In genomic region chr22:39303892-39304671, GRCh38 we compare ENCODE assay signal across 27 cellular contexts. TPM values are rescaled to one million over a fixed set of nuclear protein-coding genes. Genes with fewer than 3 reads are reported as not detected.
DNase-seq lines count a peak whose midpoint lies in the region; ATAC-seq, FAIRE-seq and TF ChIP-seq lines count a peak whose summit lies in the region.
"Had no signal": no experiment of that assay in that cellular context is flagged by ENCODE, and none has a peak within 500 bp of the region (broad histone marks: within the 10 kb centered on the region; RNA-seq: fewer than 3 reads in every experiment).

No MANE protein-coding gene starts in this region.

- no peak overlapping the region for H2BK120ac ChIP-seq in IMR-90 (ENCODE audit: low read depth, low read length)

- H2AFZ ChIP-seq in IMR-90 (replicated peaks; ENCODE audit: low read length, poor library complexity) (no peak overlapping the region), K562 (ENCODE audit: low read depth, low read length) (no peak overlapping the region)

- H4K5ac ChIP-seq in IMR-90 (ENCODE audit: low read depth, low read length): no peak overlapping the region

- no peak overlapping the region for H4K8ac ChIP-seq in IMR-90 (ENCODE audit: low read depth in 2 of 2, low read length in 2 of 2)

- POLR2A ChIA-PET in IMR-90 (lab: Charles Lee; ENCODE audit: unreplicated experiment): no interaction called here
- POLR2A ChIA-PET in K562 (lab: Yijun Ruan, JAX): interaction anchor here (3.5 to 5.1 kb wide), 2 partner anchors 13 to 14 kb away, joined by 31 to 59 read pairs; partner anchors contain the start of gene RPL3

- peaks cover 0 to 16% of the 10 kb centered on the region in 2 donors for H3K27me3 Mint-ChIP-seq in stimulated activated naive B cell treated with anti-CD40 and anti-IgM and Interleukin-4, amounts not matched to agents 10 μg/mL and 1 μg/mL and 100 μg/mL, for 72 hours

- no peak overlapping the region for H3K56ac ChIP-seq in IMR-90 (ENCODE audit: extremely low read depth, insufficient read depth, low read length)

- H3K9me3 ChIP-seq in IMR-90 (ENCODE audit: control insufficient read depth, insufficient read depth, low read length) (no peaks in the 10 kb centered on the region), K562 (replicated peaks; ENCODE audit: control insufficient read depth, insufficient read depth, low read depth, low read length) (no peaks in the 10 kb centered on the region), right lobe of liver (no peaks in the 10 kb centered on the region)
- H3K9me3 ChIP-seq: A549; BLaER1 treated with 17β-estradiol and CSF1 and Interleukin-3, amounts not matched to agents 10 nM and 100 nM; SJCRH30 had no signal

- BruUV-seq in IMR-90 (replicated peaks; lab: Mats Ljungman, UMichigan) (no TSS peak), K562 (replicated peaks; lab: Mats Ljungman, UMichigan) (no TSS peak)

- H3K4me1 ChIP-seq in IMR-90 (ENCODE audit: control insufficient read depth, insufficient read depth, low read length) (peaks cover 12% of the 10 kb centered on the region), K562 (replicated peaks in 1 of 2; ENCODE audit: control insufficient read depth in 2 of 2, insufficient read depth in 2 of 2, low read length in 2 of 2) (peaks cover 12 to 28% of the 10 kb centered on the region in 2 experiments; a peak in 4 of 5 replicates), right lobe of liver (peaks cover 0 to 51% (median 23%) of the 10 kb centered on the region in 4 donors)

- no peak overlapping the region for H3K14ac ChIP-seq in IMR-90 (replicated peaks; ENCODE audit: low read depth, low read length)

- no peak overlapping the region for H3K4me3 ChIP-seq in IMR-90 (ENCODE audit: insufficient read depth, low read depth, low read length)
- no peak overlapping the region for H3K4me3 ChIP-seq in K562
- H3K4me3 ChIP-seq in right lobe of liver: no peak overlapping the region
- H3K4me3 ChIP-seq: A549; BLaER1 treated with 17β-estradiol and CSF1 and Interleukin-3, amounts not matched to agents 10 nM and 100 nM; GM12878; SJCRH30 had no signal

- H3K18ac ChIP-seq in IMR-90 (ENCODE audit: low read depth, low read length): no peak overlapping the region

- CTCF ChIA-PET in IMR-90 (lab: Yijun Ruan, JAX) (no interaction called here), K562 (lab: Yijun Ruan, JAX; ENCODE audit: low intra/inter-chr PET ratio) (no interaction called here)

- intact Hi-C loops in IMR-90 (cut with micrococcal nuclease) (no loop called here), K562 (cut with micrococcal nuclease) (loop anchor here (10.0 kb wide), 1 partner anchor 59 kb away; the partner anchor contains the start of gene PDGFB), right lobe of liver (cut with DNase I) (no loop called here)

- no peak for TF ChIP-seq EP300 in K562 (IDR thresholded peaks at IDR 0.05; ENCODE audit: low read length)

- peaks cover 12% of the 10 kb centered on the region for H4K20me1 ChIP-seq in IMR-90 (ENCODE audit: insufficient read depth, low read length)
- H4K20me1 ChIP-seq in K562 (replicated peaks; ENCODE audit: control insufficient read depth, insufficient read depth, low read length): no peaks in the 10 kb centered on the region

- no peak overlapping the region for H2BK15ac ChIP-seq in IMR-90 (ENCODE audit: low read depth, low read length)

- H3K27ac ChIP-seq in IMR-90 (ENCODE audit: insufficient read depth, low read length) (no peak overlapping the region), K562 (ENCODE audit: extremely low read depth, low read depth, low read length) (no peak overlapping the region), right lobe of liver (peak overlapping the region in 2 of 3 donors; percentile 74 to 85)
- H3K27ac ChIP-seq: BLaER1 treated with 17β-estradiol and CSF1 and Interleukin-3, amounts not matched to agents 10 nM and 100 nM; KMS-11; SJCRH30 had no signal

- H3K27me3 ChIP-seq in IMR-90 (ENCODE audit: control insufficient read depth, insufficient read depth, low read length): no peaks in the 10 kb centered on the region
- H3K27me3 ChIP-seq in K562 (ENCODE audit: control insufficient read depth in 2 of 2, insufficient read depth in 2 of 2, low read length in 2 of 2): no peaks in the 10 kb centered on the region
- H3K27me3 ChIP-seq in right lobe of liver: no peaks in the 10 kb centered on the region
- H3K27me3 ChIP-seq: BLaER1 treated with 17β-estradiol and CSF1 and Interleukin-3, amounts not matched to agents 10 nM and 100 nM; SJCRH30 had no signal

- H3K4me3 Mint-ChIP-seq in stimulated activated naive B cell treated with anti-CD40 and anti-IgM and Interleukin-4, amounts not matched to agents 10 μg/mL and 1 μg/mL and 100 μg/mL, for 72 hours: no peak overlapping the region
- H3K4me3 Mint-ChIP-seq: CD4-positive, alpha-beta T cell had no signal

- peak overlapping the region; percentile 25 for H2AK9ac ChIP-seq in IMR-90 (replicated peaks; ENCODE audit: low read depth, low read length, poor library complexity)

- no peak overlapping the region for H2BK20ac ChIP-seq in IMR-90 (ENCODE audit: low read depth, low read length)

- peaks cover 9% of the 10 kb centered on the region; the same call in 1 of the 2 replicates for H3K9me1 ChIP-seq in IMR-90 (ENCODE audit: insufficient read depth, low read length)
- H3K9me1 ChIP-seq in K562 (ENCODE audit: control insufficient read depth, insufficient read depth, low read length): no peaks in the 10 kb centered on the region

- in situ Hi-C loops in IMR-90 (cut with MboI; ENCODE audit: low sequenced_read_pairs): loop anchor here (10.0 kb wide), 1 partner anchor 439 kb away; no protein-coding TSS in a partner anchor
- in situ Hi-C loops in K562 (cut with MboI): no loop called here

- H3K9ac ChIP-seq in IMR-90 (ENCODE audit: low read depth, low read length) (no peak overlapping the region), K562 (ENCODE audit: insufficient read depth in 1 of 2, low read depth in 2 of 2, low read length in 2 of 2) (no peak overlapping the region; a peak in 1 of 4 replicates)
- H3K9ac ChIP-seq: BLaER1 treated with 17β-estradiol and CSF1 and Interleukin-3, amounts not matched to agents 10 nM and 100 nM; KMS-11 had no signal

- H3K4me2 ChIP-seq in IMR-90 (ENCODE audit: low read depth, low read length): no peak overlapping the region
- no peak overlapping the region for H3K4me2 ChIP-seq in K562 (ENCODE audit: insufficient read depth, low read length)
- H3K4me2 ChIP-seq: A549; BLaER1 treated with 17β-estradiol and CSF1 and Interleukin-3, amounts not matched to agents 10 nM and 100 nM; KMS-11 had no signal

- H3K36me3 ChIP-seq in IMR-90 (ENCODE audit: control insufficient read depth, insufficient read depth, low read length) (peaks cover 18% of the 10 kb centered on the region), K562 (ENCODE audit: control insufficient read depth, insufficient read depth, low read length) (no peaks in the 10 kb centered on the region), right lobe of liver (no peaks in the 10 kb centered on the region)
- H3K36me3 ChIP-seq: SJCRH30 had no signal

- dilution Hi-C loops in IMR-90 (cut with HindIII; ENCODE audit: low sequenced_read_pairs, unreplicated experiment): no loop called here

- DNase-seq in IMR-90 (no peak), K562 (ENCODE audit: extremely low read depth in 1 of 4, low spot score in 3 of 4) (no peak), right lobe of liver (peak in 2 of 3 donors; percentile 26 to 80), NCI-H524 (lab: John Stamatoyannopoulos, UW) (no peak)
- no peak for DNase-seq in stimulated activated naive B cell treated with anti-CD40 and anti-IgM and Interleukin-4, amounts not matched to agents 10 μg/mL and 1 μg/mL and 100 μg/mL, for 72 hours
- DNase-seq: AML-193; CD4-positive, alpha-beta T cell; COR-L47; DMS53; EL; GDM1; NCI-H1048; NCI-H1417; NCI-H1694; NCI-H2029 treated with DMSO at 0.1 percent for 48 hours; NCI-H2227 treated with DMSO at 0.1 percent for 48 hours; NCI-H69; SJCRH30 had no signal

- H3K4ac ChIP-seq in IMR-90 (ENCODE audit: low read depth, low read length): no peak overlapping the region

- H3K36me3 Mint-ChIP-seq in stimulated activated naive B cell treated with anti-CD40 and anti-IgM and Interleukin-4, amounts not matched to agents 10 μg/mL and 1 μg/mL and 100 μg/mL, for 72 hours: peaks cover 6 to 24% of the 10 kb centered on the region in 2 donors

- TF ChIP-seq POLR2A in IMR-90 (IDR thresholded peaks at IDR 0.05; ENCODE audit: low read depth, low read length) (no peak), K562 (conservative IDR thresholded peaks at IDR 0.05) (no peak), right lobe of liver (IDR thresholded peaks at IDR 0.05) (no peak)

- H3K4me1 Mint-ChIP-seq in stimulated activated naive B cell treated with anti-CD40 and anti-IgM and Interleukin-4, amounts not matched to agents 10 μg/mL and 1 μg/mL and 100 μg/mL, for 72 hours: peaks cover 23 to 25% of the 10 kb centered on the region in 2 donors

- no peak for TF ChIP-seq CTCF in IMR-90 (conservative IDR thresholded peaks at IDR 0.05; ENCODE audit: low read depth, low read length)
- TF ChIP-seq CTCF in K562 (IDR thresholded peaks at IDR 0.05 in 2 of 3, conservative IDR thresholded peaks at IDR 0.05 in 1 of 3; ENCODE audit: insufficient read depth in 2 of 3, low read depth in 1 of 3, low read length in 3 of 3): no peak
- no peak for TF ChIP-seq CTCF in right lobe of liver (IDR thresholded peaks at IDR 0.05)

- no peak for FAIRE-seq in K562 (lab: Jason Lieb, UNC)
- FAIRE-seq: A549, GM12878 had no signal

- no peak overlapping the region for H2BK5ac ChIP-seq in IMR-90 (ENCODE audit: low read depth, low read length, poor library complexity, severe bottlenecking)

- H3K79me2 ChIP-seq in K562 (ENCODE audit: control insufficient read depth, insufficient read depth, low read length): no peaks in the 10 kb centered on the region

- ATAC-seq in IMR-90 (ENCODE audit: low read depth) (no peak), K562 (no peak), right lobe of liver (peak; percentile 54 to 71 (median 68)), GM21381 (IDR thresholded peaks at IDR 0.05; ENCODE audit: unreplicated experiment) (no peak), HG03457 (IDR thresholded peaks at IDR 0.05; ENCODE audit: unreplicated experiment) (no peak)
- ATAC-seq in stimulated activated naive B cell treated with anti-CD40 and anti-IgM and Interleukin-4, amounts not matched to agents 10 μg/mL and 1 μg/mL and 100 μg/mL, for 72 hours (replicated peaks): no peak
- ATAC-seq: A549, GM12878, Panc1, SK-N-SH treated with all-trans-retinoic acid at 6 μM for 48 hours had no signal

- H3K27ac Mint-ChIP-seq in stimulated activated naive B cell treated with anti-CD40 and anti-IgM and Interleukin-4, amounts not matched to agents 10 μg/mL and 1 μg/mL and 100 μg/mL, for 72 hours: peak overlapping the region; percentile 31
- H3K27ac Mint-ChIP-seq: CD4-positive, alpha-beta T cell had no signal

- 96% methylated on average over 9 of the region's 16 CpGs; no CpG with 5 or more reads in 1 of the 2 experiments for WGBS in IMR-90 (ENCODE audit: extremely low coverage in 2 of 2, insufficient read length in 1 of 2), 2 experiments
- 66% methylated on average over 10 of the region's 16 CpGs for WGBS in K562 (ENCODE audit: insufficient coverage, low coverage, missing lambda C conversion rate)
- WGBS in right lobe of liver (ENCODE audit: insufficient coverage, low coverage, low lambda C conversion rate, missing lambda C conversion rate): 35% methylated on average over 10 of the region's 16 CpGs

- no peak overlapping the region for H2AK5ac ChIP-seq in IMR-90 (ENCODE audit: low read depth, low read length)

- H3K9me3 Mint-ChIP-seq in stimulated activated naive B cell treated with anti-CD40 and anti-IgM and Interleukin-4, amounts not matched to agents 10 μg/mL and 1 μg/mL and 100 μg/mL, for 72 hours: peaks cover 0 to 3% of the 10 kb centered on the region in 2 donors
- H3K9me3 Mint-ChIP-seq: CD4-positive, alpha-beta T cell had no signal

- no peak overlapping the region for H4K91ac ChIP-seq in IMR-90 (ENCODE audit: insufficient read depth, low read depth, low read length)

- peaks cover 0 to 7% of the 10 kb centered on the region in 2 experiments; a peak in 2 of 4 replicates for H3K79me1 ChIP-seq in IMR-90 (ENCODE audit: low read depth in 1 of 2, low read length in 2 of 2)

- no peak for TF ChIP-seq RAD21 in IMR-90 (IDR thresholded peaks at IDR 0.05; ENCODE audit: low read length)
- TF ChIP-seq RAD21 in K562 (CRISPR knock-in tag; conservative IDR thresholded peaks at IDR 0.05 in 1 of 2, IDR thresholded peaks at IDR 0.05 in 1 of 2): no peak

- no peak overlapping the region for H3K23ac ChIP-seq in IMR-90 (ENCODE audit: low read depth, low read length)

RNA-seq across cellular contexts. Expression of gene RPL3, which starts 15.3 kb away (rescaled TPM):
- total RNA-seq in IMR-90 (2012; rRNA removed) (2,871 and 3,750 TPM in 2 replicates), K562 (2014; rRNA removed) (2,245 and 2,417 TPM in 2 replicates), K562 (2014; rRNA removed; fragmentation: Illumina TruSeq; extraction: Trizol) (1,384 and 1,624 TPM in 2 replicates), K562 (2015; rRNA removed; fragmentation: Illumina TruSeq; extraction: Trizol) (1,989 and 2,037 TPM in 2 replicates), K562 (2021) (1,960 and 1,995 TPM in 2 replicates), right lobe of liver (100 to 1,000 TPM; 648 to 905 (median 743) TPM)
- polyA plus RNA-seq in IMR-90 (2012; rRNA removed) (3,097 and 3,312 TPM in 2 replicates), K562 (2011; rRNA removed) (3,220 and 3,989 TPM in 2 replicates), K562 (2014; fragmentation: Illumina TruSeq; extraction: Trizol) (2,565 and 2,747 TPM in 2 replicates), K562 (2014; fragmentation: Nextera tagmentation; extraction: Ambion mirVana) (1,000 to 10,000 TPM; 3,338 to 4,066 TPM), K562 (2014; rRNA removed) (2,749 and 3,057 TPM in 2 replicates)
- polyA plus RNA-seq in IMR-90 (2012; cell fraction: cytosol; rRNA removed): 2,912 and 3,812 TPM in 2 replicates
- 2,181 and 2,704 TPM in 2 replicates for polyA plus RNA-seq in IMR-90 (2012; cell fraction: nucleus; rRNA removed; ENCODE audit: low replicate concordance)
- total RNA-seq in K562 (2011; cell fraction: chromatin; rRNA removed; ENCODE audit: low replicate concordance): 772 and 1,506 TPM in 2 replicates
- 1,570 and 1,591 TPM in 2 replicates for total RNA-seq in K562 (2011; cell fraction: nucleolus; rRNA removed)
- total RNA-seq in K562 (2011; cell fraction: nucleoplasm; rRNA removed): 1,390 and 1,690 TPM in 2 replicates
- polyA plus RNA-seq in K562 (2011; cell fraction: cytosol; rRNA removed): 4,199 and 5,450 TPM in 2 replicates
- polyA plus RNA-seq in K562 (2011; cell fraction: nucleus; rRNA removed): 2,091 and 2,598 TPM in 2 replicates
- 3,035 and 4,256 TPM in 2 replicates for polyA plus RNA-seq in K562 (2012)
- polyA minus RNA-seq in K562 (2011; rRNA and poly(A)+ RNA removed): 1,664 and 1,688 TPM in 2 replicates
- 1,079 and 1,282 TPM in 2 replicates for polyA minus RNA-seq in K562 (2011; cell fraction: cytosol; rRNA and poly(A)+ RNA removed)
- 554 and 1,072 TPM in 2 replicates for polyA minus RNA-seq in K562 (2011; cell fraction: nucleus; rRNA and poly(A)+ RNA removed)

RNA-seq across cellular contexts. Expression of gene SYNGR1, which starts 45.7 kb away (rescaled TPM):
- total RNA-seq in IMR-90 (2012; rRNA removed): 6.3 and 19.7 TPM in 2 replicates
- 81.5 and 82.8 TPM in 2 replicates for polyA plus RNA-seq in IMR-90 (2012; rRNA removed)
- polyA plus RNA-seq in IMR-90 (2012; cell fraction: cytosol; rRNA removed): 12.5 and 103 TPM in 2 replicates
- 69.4 and 179 TPM in 2 replicates for polyA plus RNA-seq in IMR-90 (2012; cell fraction: nucleus; rRNA removed; ENCODE audit: low replicate concordance)
- 9.8 and 30.7 TPM in 2 replicates for total RNA-seq in K562 (2011; cell fraction: chromatin; rRNA removed; ENCODE audit: low replicate concordance)
- 20.4 and 25.8 TPM in 2 replicates for total RNA-seq in K562 (2011; cell fraction: nucleolus; rRNA removed)
- 17.7 and 21.5 TPM in 2 replicates for total RNA-seq in K562 (2011; cell fraction: nucleoplasm; rRNA removed)
- 3.6 and 6.9 TPM in 2 replicates for total RNA-seq in K562 (2014; rRNA removed)
- total RNA-seq in K562 (2014; rRNA removed; fragmentation: Illumina TruSeq; extraction: Trizol): 1.4 and 2.1 TPM in 2 replicates
- 3.2 and 3.3 TPM in 2 replicates for total RNA-seq in K562 (2015; rRNA removed; fragmentation: Illumina TruSeq; extraction: Trizol)
- 12.5 and 13.6 TPM in 2 replicates for total RNA-seq in K562 (2021)
- 10.6 and 16.2 TPM in 2 replicates for polyA plus RNA-seq in K562 (2011; rRNA removed)
- polyA plus RNA-seq in K562 (2011; cell fraction: cytosol; rRNA removed): 20.6 and 62.9 TPM in 2 replicates
- 38.1 and 50.4 TPM in 2 replicates for polyA plus RNA-seq in K562 (2011; cell fraction: nucleus; rRNA removed)
- polyA plus RNA-seq in K562 (2012): 11.2 and 11.6 TPM in 2 replicates
- polyA plus RNA-seq in K562 (2014; fragmentation: Illumina TruSeq; extraction: Trizol): 5.5 and 10.0 TPM in 2 replicates
- 1 to 10 TPM; 1.8 to 2.3 TPM for polyA plus RNA-seq in K562 (2014; fragmentation: Nextera tagmentation; extraction: Ambion mirVana)
- polyA plus RNA-seq in K562 (2014; rRNA removed): 13.7 and 15.9 TPM in 2 replicates
- 3.3 and 3.6 TPM in 2 replicates for polyA minus RNA-seq in K562 (2011; rRNA and poly(A)+ RNA removed)
- polyA minus RNA-seq in K562 (2011; cell fraction: cytosol; rRNA and poly(A)+ RNA removed): 10.2 and 12.4 TPM in 2 replicates
- polyA minus RNA-seq in K562 (2011; cell fraction: nucleus; rRNA and poly(A)+ RNA removed): 10.4 and 13.6 TPM in 2 replicates
- 1 to 10 TPM in 5 of 6 experiments, under 1 TPM in 1; 0.74 to 3.2 (median 2.2) TPM for total RNA-seq in right lobe of liver

RNA-seq across cellular contexts. Expression of gene PDGFB, which starts 59.3 kb away (rescaled TPM):
- not detected in 2 replicates for total RNA-seq in IMR-90 (2012; rRNA removed)
- polyA plus RNA-seq in IMR-90 (2012; rRNA removed): 0.07 and 0.09 TPM in 2 replicates
- 0.09 and 0.10 TPM in 2 replicates for polyA plus RNA-seq in IMR-90 (2012; cell fraction: cytosol; rRNA removed)
- 0.06 and 0.09 TPM in 2 replicates for polyA plus RNA-seq in IMR-90 (2012; cell fraction: nucleus; rRNA removed; ENCODE audit: low replicate concordance)
- 4.7 and 16.7 TPM in 2 replicates for total RNA-seq in K562 (2011; cell fraction: chromatin; rRNA removed; ENCODE audit: low replicate concordance)
- 12.4 and 26.7 TPM in 2 replicates for total RNA-seq in K562 (2011; cell fraction: nucleolus; rRNA removed)
- total RNA-seq in K562 (2011; cell fraction: nucleoplasm; rRNA removed): 8.9 and 13.1 TPM in 2 replicates
- 0.69 and 1.1 TPM in 2 replicates for total RNA-seq in K562 (2014; rRNA removed)
- 0.13 and 0.22 TPM in 2 replicates for total RNA-seq in K562 (2014; rRNA removed; fragmentation: Illumina TruSeq; extraction: Trizol)
- 0.11 TPM in 1 of 2 replicates, not detected in the other for total RNA-seq in K562 (2015; rRNA removed; fragmentation: Illumina TruSeq; extraction: Trizol)
- 1.2 and 1.4 TPM in 2 replicates for total RNA-seq in K562 (2021)
- polyA plus RNA-seq in K562 (2011; rRNA removed): 3.6 and 4.0 TPM in 2 replicates
- 4.9 and 8.7 TPM in 2 replicates for polyA plus RNA-seq in K562 (2011; cell fraction: cytosol; rRNA removed)
- 8.4 and 18.7 TPM in 2 replicates for polyA plus RNA-seq in K562 (2011; cell fraction: nucleus; rRNA removed)
- polyA plus RNA-seq in K562 (2012): 0.32 and 1.7 TPM in 2 replicates
- polyA plus RNA-seq in K562 (2014; fragmentation: Illumina TruSeq; extraction: Trizol): 0.40 and 0.89 TPM in 2 replicates
- polyA plus RNA-seq in K562 (2014; fragmentation: Nextera tagmentation; extraction: Ambion mirVana): under 1 TPM; 0.07 to 0.15 TPM
- 0.50 and 0.56 TPM in 2 replicates for polyA plus RNA-seq in K562 (2014; rRNA removed)
- 3.8 and 6.7 TPM in 2 replicates for polyA minus RNA-seq in K562 (2011; rRNA and poly(A)+ RNA removed)
- polyA minus RNA-seq in K562 (2011; cell fraction: cytosol; rRNA and poly(A)+ RNA removed): 7.7 and 8.4 TPM in 2 replicates
- polyA minus RNA-seq in K562 (2011; cell fraction: nucleus; rRNA and poly(A)+ RNA removed): 3.2 and 4.0 TPM in 2 replicates
- total RNA-seq in right lobe of liver: 10 to 100 TPM in 1 of 6 experiments, 1 to 10 TPM in 4, under 1 TPM in 1; 0.90 to 10.2 (median 3.3) TPM
- total RNA-seq: NCI-H460 had no signal

Comparison
In these comparisons a context has a peak if more than half of its experiments do, and no peak if none do; other contexts are left out.
1. ATAC-seq: peak in right lobe of liver (4 of 4); none in IMR-90 (single experiment), K562 (single experiment), stimulated activated naive B cell treated with anti-CD40 and anti-IgM and Interleukin-4, amounts not matched to agents 10 μg/mL and 1 μg/mL and 100 μg/mL, for 72 hours (0 of 2), GM21381 (single experiment) and HG03457 (single experiment).
2. DNase-seq: peak in right lobe of liver (2 of 3); none in IMR-90 (single experiment), K562 (0 of 4), stimulated activated naive B cell treated with anti-CD40 and anti-IgM and Interleukin-4, amounts not matched to agents 10 μg/mL and 1 μg/mL and 100 μg/mL, for 72 hours (single experiment) and NCI-H524 (0 of 2).
3. H3K27ac ChIP-seq: peak in right lobe of liver (2 of 3); none in IMR-90 (single experiment) and K562 (single experiment).